In genomic region chr2:43020296-43020695, GRCh38 we compare ENCODE assay signal across 19 cellular contexts.
A peak's percentile ranks its signal among the peaks of the same experiment; 100 is the strongest.
DNase-seq lines count a peak whose midpoint lies in the region; ATAC-seq and TF ChIP-seq lines count a peak whose summit lies in the region.
"Had no signal": no experiment of that assay in that cellular context is flagged by ENCODE, and none has a peak within 500 bp of the region (broad histone marks: within the 10 kb centered on the region; RNA-seq: fewer than 3 reads in every experiment).

No MANE protein-coding gene starts in this region.

- TF ChIP-seq CTCF in HL-60 (IDR thresholded peaks at IDR 0.05; ENCODE audit: insufficient read depth, low read length), result no peak
- TF ChIP-seq CTCF in body of pancreas (IDR thresholded peaks at IDR 0.05), result no peak
- no peak for TF ChIP-seq CTCF in neutrophil (IDR thresholded peaks at IDR 0.05)

- no peak for ATAC-seq in body of pancreas
- no peak for ATAC-seq in GM21390 (IDR thresholded peaks at IDR 0.05; ENCODE audit: unreplicated experiment)
- ATAC-seq: GM12878, GM23338 had no signal

- 91 to 100% methylated on average over 1 of the region's 1 CpG for WGBS in body of pancreas, 2 donors

- H3K9me3 ChIP-seq in body of pancreas, result peaks cover 0 to 4% (median 0%) of the 10 kb centered on the region in 3 donors
- H3K9me3 ChIP-seq in neutrophil, result no peaks in the 10 kb centered on the region

- H3K27me3 ChIP-seq in HL-60 (ENCODE audit: insufficient read depth, poor library complexity, severe bottlenecking) (no peaks in the 10 kb centered on the region), body of pancreas (no peaks in the 10 kb centered on the region), neutrophil (no peaks in the 10 kb centered on the region)

- intact Hi-C loops in body of pancreas (cut with DNase I), result no loop called here

- DNase-seq in HL-60 (ENCODE audit: low read depth in 1 of 2, low spot score in 1 of 2) (no peak), body of pancreas (no peak), substantia nigra (lab: John Stamatoyannopoulos, UW) (no peak), NCI-H2029 treated with DMSO at 0.1 percent for 48 hours (lab: John Stamatoyannopoulos, UW) (no peak), dermis blood vessel endothelial cell (no peak)
- DNase-seq: CD4-positive, alpha-beta T cell; DMS 273 treated with DMSO at 0.1 percent for 48 hours; DMS79 treated with DMSO at 0.1 percent for 48 hours; IMR-90; NCI-H1105 treated with DMSO at 0.1 percent for 48 hours; NCI-H1694; NCI-H446 treated with DMSO at 0.1 percent for 48 hours; NCI-H526 treated with DMSO at 0.1 percent for 48 hours; Right ventricle myocardium superior had no signal

- peaks cover 56% of the 10 kb centered on the region for H3K4me1 ChIP-seq in body of pancreas
- peaks cover 68 to 82% of the 10 kb centered on the region in 2 experiments for H3K4me1 ChIP-seq in neutrophil (ENCODE audit: control insufficient read depth in 1 of 2, insufficient read depth in 1 of 2, low read depth in 1 of 2, low read length in 1 of 2)
- H3K4me1 ChIP-seq: HAP-1 had no signal

- TF ChIP-seq POLR2A in body of pancreas (IDR thresholded peaks at IDR 0.05), result no peak

- H3K4me3 ChIP-seq in HL-60 (replicated peaks; ENCODE audit: insufficient read depth, low read length), result no peak overlapping the region
- no peak overlapping the region for H3K4me3 ChIP-seq in body of pancreas
- no peak overlapping the region for H3K4me3 ChIP-seq in neutrophil (ENCODE audit: low read depth in 1 of 2, low read length in 1 of 2)
- H3K4me3 ChIP-seq: GM12878, GM23338, HAP-1 had no signal

- H3K36me3 ChIP-seq in body of pancreas (replicated peaks in 1 of 2; ENCODE audit: insufficient read depth in 1 of 2, low read depth in 2 of 2) (no peaks in the 10 kb centered on the region), neutrophil (no peaks in the 10 kb centered on the region)
- H3K36me3 ChIP-seq: HAP-1 had no signal

- peak overlapping the region; percentile 81 for H3K27ac ChIP-seq in HL-60 (replicated peaks)
- peak overlapping the region in 3 of 4 donors; percentile 9 to 76 (median 67) for H3K27ac ChIP-seq in body of pancreas
- peak overlapping the region; percentile 87 for H3K27ac ChIP-seq in neutrophil
- H3K27ac ChIP-seq in substantia nigra (ENCODE audit: low read depth, low read length, poor library complexity, severe bottlenecking), result peak overlapping the region; percentile 2

Comparison
In these comparisons a context has a peak if more than half of its experiments do, and no peak if none do; other contexts are left out.
1. H3K27ac ChIP-seq: peak in every context shown above with its lines; median percentile 87 in neutrophil; 81 in HL-60; 67 in body of pancreas; 2 in substantia nigra.